In genomic region chr11:117986981-117987495, GRCh38 we compare ENCODE assay signal across 9 cellular contexts. TPM values are rescaled to one million over a fixed set of nuclear protein-coding genes. Genes with fewer than 3 reads are reported as not detected.
A peak's percentile ranks its signal among the peaks of the same experiment; 100 is the strongest.
DNase-seq lines count a peak whose midpoint lies in the region; ATAC-seq and TF ChIP-seq lines count a peak whose summit lies in the region.
"Had no signal": no experiment of that assay in that cellular context is flagged by ENCODE, and none has a peak within 500 bp of the region (broad histone marks: within the 10 kb centered on the region; RNA-seq: fewer than 3 reads in every experiment).

No MANE protein-coding gene starts in this region.

- H3K9me3 Mint-ChIP-seq in activated naive CD4-positive, alpha-beta T cell treated with anti-CD3 and anti-CD28 coated beads, Interleukin-2, amount 50 U/mL, for 72 hours, result peaks cover 0 to 5% of the 10 kb centered on the region in 2 donors

- H3K36me3 Mint-ChIP-seq in activated naive CD4-positive, alpha-beta T cell treated with anti-CD3 and anti-CD28 coated beads, Interleukin-2, amount 50 U/mL, for 72 hours, result peaks cover 43 to 49% of the 10 kb centered on the region in 2 donors

- H3K27me3 ChIP-seq in mucosa of rectum (ENCODE audit: control insufficient read depth in 2 of 2, insufficient read depth in 2 of 2, low read length in 2 of 2), result peaks cover 0 to 2% of the 10 kb centered on the region in 2 donors
- H3K27me3 ChIP-seq in upper lobe of left lung, result no peaks in the 10 kb centered on the region

- H3K4me1 ChIP-seq in mucosa of rectum (ENCODE audit: control insufficient read depth in 2 of 2, insufficient read depth in 2 of 2, low read length in 2 of 2) (peaks cover 5 to 9% of the 10 kb centered on the region in 2 donors), upper lobe of left lung (peaks cover 0 to 23% (median 9%) of the 10 kb centered on the region in 4 donors)

- ATAC-seq in GM21390 (IDR thresholded peaks at IDR 0.05; ENCODE audit: unreplicated experiment) (peak; percentile 50), upper lobe of left lung (ENCODE audit: low FRiP score in 2 of 2) (peak in 1 of 2 donors; percentile 3)
- peak; percentile 65 to 76 for ATAC-seq in activated naive CD4-positive, alpha-beta T cell treated with anti-CD3 and anti-CD28 coated beads, Interleukin-2, amount 50 U/mL, for 72 hours

- H3K27ac ChIP-seq in mucosa of rectum (ENCODE audit: low read depth in 2 of 2, low read length in 2 of 2) (peak overlapping the region; percentile 78 to 93), upper lobe of left lung (peak overlapping the region; percentile 77 to 97 (median 87))

- peak; percentile 76 for DNase-seq in CD1c-positive myeloid dendritic cell (ENCODE audit: extremely low spot score)
- DNase-seq in MV-4-11 (lab: John Stamatoyannopoulos, UW), result peak; percentile 82
- DNase-seq in activated naive CD4-positive, alpha-beta T cell treated with anti-CD3 and anti-CD28 coated beads, Interleukin-2, amount 50 U/mL, for 72 hours (ENCODE audit: low spot score in 2 of 2), result peak; percentile 66 to 74
- DNase-seq in upper lobe of left lung, result no peak
- no peak for DNase-seq in SHP77 (lab: John Stamatoyannopoulos, UW)
- DNase-seq in HuH-7.5 (ENCODE audit: low spot score), result no peak

- H3K4me3 ChIP-seq in mucosa of rectum (ENCODE audit: low read length in 2 of 2) (peak overlapping the region; percentile 72 to 84), upper lobe of left lung (peak overlapping the region in 3 of 4 donors; percentile 50 to 62 (median 61))

- H3K9ac ChIP-seq in mucosa of rectum (ENCODE audit: low read depth in 1 of 2, low read length in 2 of 2), result peak overlapping the region; percentile 79 to 84

- 49 to 74% methylated on average over 14 of the region's 14 CpGs for WGBS in upper lobe of left lung, 2 donors

- no peak for TF ChIP-seq EP300 in upper lobe of left lung (IDR thresholded peaks at IDR 0.05)

- no peak for TF ChIP-seq CTCF in upper lobe of left lung (IDR thresholded peaks at IDR 0.05)

- peak in 1 of 4 donors; percentile 57 for TF ChIP-seq POLR2A in upper lobe of left lung (IDR thresholded peaks at IDR 0.05)

- peak overlapping the region; percentile 93 to 97 for H3K27ac Mint-ChIP-seq in activated naive CD4-positive, alpha-beta T cell treated with anti-CD3 and anti-CD28 coated beads, Interleukin-2, amount 50 U/mL, for 72 hours

- H3K36me3 ChIP-seq in mucosa of rectum (ENCODE audit: control insufficient read depth in 2 of 2, insufficient read depth in 2 of 2, low read length in 2 of 2), result peaks cover 0 to 6% of the 10 kb centered on the region in 2 donors
- no peaks in the 10 kb centered on the region for H3K36me3 ChIP-seq in upper lobe of left lung

- H3K9me3 ChIP-seq in mucosa of rectum (ENCODE audit: control insufficient read depth in 2 of 2, low read length in 2 of 2) (no peaks in the 10 kb centered on the region), upper lobe of left lung (no peaks in the 10 kb centered on the region)

RNA-seq across cellular contexts. Expression of gene IL10RA, which starts 0.8 kb away (rescaled TPM):
- total RNA-seq in activated naive CD4-positive, alpha-beta T cell treated with anti-CD3 and anti-CD28 coated beads, Interleukin-2, amount 50 U/mL, for 72 hours, result 10 to 100 TPM; 31.6 to 32.2 TPM
- total RNA-seq in upper lobe of left lung, result 100 to 1,000 TPM in 1 of 6 donors, 10 to 100 TPM in 5; 30.7 to 139 (median 46.1) TPM
- total RNA-seq: dermis microvascular lymphatic vessel endothelial cell had no signal

RNA-seq across cellular contexts. Expression of gene TMPRSS13, which starts 57.8 kb away (rescaled TPM):
- total RNA-seq in activated naive CD4-positive, alpha-beta T cell treated with anti-CD3 and anti-CD28 coated beads, Interleukin-2, amount 50 U/mL, for 72 hours, result 1 to 10 TPM in 1 of 2 donors, under 1 TPM in 1; 0.39 to 1.8 TPM
- 10 to 100 TPM in 2 of 6 donors, 1 to 10 TPM in 4; 4.6 to 26.2 (median 6.1) TPM for total RNA-seq in upper lobe of left lung
- total RNA-seq: dermis microvascular lymphatic vessel endothelial cell had no signal

Comparison
In these comparisons a context has a peak if more than half of its experiments do, and no peak if none do; other contexts are left out.
1. DNase-seq: peak in CD1c-positive myeloid dendritic cell (single experiment), MV-4-11 (single experiment) and activated naive CD4-positive, alpha-beta T cell treated with anti-CD3 and anti-CD28 coated beads, Interleukin-2, amount 50 U/mL, for 72 hours (2 of 2); none in upper lobe of left lung (0 of 2), SHP77 (0 of 2) and HuH-7.5 (single experiment).